19 cellular contexts compared by ENCODE assay signal in the genomic region with DNA sequence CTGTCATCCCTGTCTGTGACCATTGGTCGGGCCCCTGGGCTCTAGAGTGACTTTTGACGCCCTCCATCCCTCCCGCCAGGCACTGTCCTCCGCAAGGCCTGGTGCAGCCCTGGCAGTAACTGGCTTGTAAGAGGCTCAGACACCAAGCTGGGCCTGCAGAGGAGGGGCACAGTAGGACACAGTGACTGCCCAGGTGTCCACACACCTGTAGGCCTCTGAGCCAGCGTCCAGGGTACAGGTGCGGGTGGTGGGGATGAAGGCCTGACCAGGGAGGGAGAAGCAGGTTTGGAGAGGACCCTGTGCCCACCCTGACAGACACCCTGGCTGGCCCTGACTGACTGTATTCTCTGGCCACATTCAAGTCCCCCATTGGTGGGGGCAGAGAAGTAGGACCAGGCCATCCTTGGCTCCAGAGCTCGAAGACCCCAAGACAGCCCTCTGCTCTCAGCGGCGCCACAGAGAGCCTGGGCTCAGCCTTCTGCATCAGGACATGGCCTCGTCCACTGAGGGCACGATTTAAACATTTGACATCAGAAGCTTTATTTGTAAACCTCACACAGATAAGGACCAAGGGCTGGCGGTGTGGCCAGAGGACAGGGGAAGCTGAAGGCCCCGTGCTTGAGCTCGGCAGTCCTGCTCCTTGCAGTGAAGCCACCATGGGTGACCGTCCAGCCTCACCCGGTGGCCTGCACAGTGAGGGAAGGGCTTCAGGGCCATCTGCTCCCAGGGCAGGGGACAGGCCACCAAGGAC. TPM values are rescaled to one million over a fixed set of nuclear protein-coding genes. Genes with fewer than 3 reads are reported as not detected.
DNase-seq lines count a peak whose midpoint lies in the region; ATAC-seq and TF ChIP-seq lines count a peak whose summit lies in the region.
"Had no signal": no experiment of that assay in that cellular context is flagged by ENCODE, and none has a peak within 500 bp of the region (broad histone marks: within the 10 kb centered on the region; RNA-seq: fewer than 3 reads in every experiment).

No MANE protein-coding gene starts in this region.

- H3K36me3 ChIP-seq in BLaER1 (peaks cover 99% of the 10 kb centered on the region), parathyroid adenoma (ENCODE audit: control insufficient read depth, insufficient read depth, low read length) (no peaks in the 10 kb centered on the region), neural progenitor cell (no peaks in the 10 kb centered on the region)

- H3K27me3 ChIP-seq in BLaER1 (no peaks in the 10 kb centered on the region), parathyroid adenoma (ENCODE audit: control insufficient read depth, insufficient read depth, low read length) (no peaks in the 10 kb centered on the region), neural progenitor cell (no peaks in the 10 kb centered on the region)
- H3K27me3 ChIP-seq: cardiac muscle cell, foreskin keratinocyte had no signal

- peak overlapping the region; percentile 34; the same call in 1 of the 2 replicates for H3K9ac ChIP-seq in BLaER1
- H3K9ac ChIP-seq in parathyroid adenoma = no peak overlapping the region
- H3K9ac ChIP-seq in neural progenitor cell = no peak overlapping the region

- H3K36me3 Mint-ChIP-seq in neural progenitor cell = peaks cover 29% of the 10 kb centered on the region

- H3F3A ChIP-seq in neural progenitor cell (ENCODE audit: low read depth) = peaks cover 8% of the 10 kb centered on the region

- H3K79me2 ChIP-seq in parathyroid adenoma = no peaks in the 10 kb centered on the region
- no peaks in the 10 kb centered on the region for H3K79me2 ChIP-seq in neural progenitor cell (ENCODE audit: low read depth)

- H3K4me3 ChIP-seq in BLaER1 = no peak overlapping the region
- H3K4me3 ChIP-seq in parathyroid adenoma (ENCODE audit: low read depth, low read length) = no peak overlapping the region
- H3K4me3 ChIP-seq in neural progenitor cell = no peak overlapping the region
- H3K4me3 ChIP-seq: cardiac muscle cell, lung had no signal

- CTCF ChIA-PET in RWPE1 (lab: Yijun Ruan, JAX) = no interaction called here

- no peaks in the 10 kb centered on the region for H3K9me3 Mint-ChIP-seq in neural progenitor cell

- H3K4me2 ChIP-seq in BLaER1 (no peak overlapping the region), parathyroid adenoma (ENCODE audit: low read length) (no peak overlapping the region), neural progenitor cell (no peak overlapping the region)

- H4K20me1 ChIP-seq in BLaER1 = peaks cover 22% of the 10 kb centered on the region; the same call in 1 of the 2 replicates
- H4K20me1 ChIP-seq in neural progenitor cell (ENCODE audit: low read depth) = peaks cover 8% of the 10 kb centered on the region

- TF ChIP-seq CTCF in RWPE1 (conservative IDR thresholded peaks at IDR 0.05; ENCODE audit: low read depth) = no peak
- TF ChIP-seq CTCF in parathyroid adenoma (IDR thresholded peaks at IDR 0.05) = no peak
- TF ChIP-seq CTCF in neural progenitor cell (IDR thresholded peaks at IDR 0.05) = no peak
- no peak for TF ChIP-seq CTCF in GM10266 (IDR thresholded peaks at IDR 0.05; ENCODE audit: control insufficient read depth, insufficient read depth, low read depth, missing control alignments)

- H3K9me3 ChIP-seq in BLaER1 (no peaks in the 10 kb centered on the region), parathyroid adenoma (ENCODE audit: control insufficient read depth, low read length) (no peaks in the 10 kb centered on the region), neural progenitor cell (ENCODE audit: low read depth) (no peaks in the 10 kb centered on the region)

- peaks cover 9% of the 10 kb centered on the region for H3K27me3 Mint-ChIP-seq in neural progenitor cell (ENCODE audit: insufficient read depth, low read depth)

- ATAC-seq in esophagus mucosa (peak; percentile 5), GM18873 (IDR thresholded peaks at IDR 0.05; ENCODE audit: low FRiP score, unreplicated experiment) (no peak)
- ATAC-seq: foreskin keratinocyte had no signal

- H3K27ac Mint-ChIP-seq in neural progenitor cell = no peak overlapping the region

- H3K4me1 Mint-ChIP-seq in neural progenitor cell = peaks cover 14% of the 10 kb centered on the region

- H3K4me3 Mint-ChIP-seq in neural progenitor cell = no peak overlapping the region

- no peak overlapping the region for H3K27ac ChIP-seq in BLaER1
- H3K27ac ChIP-seq in RWPE1 = peak overlapping the region; percentile 5
- H3K27ac ChIP-seq in parathyroid adenoma = peak overlapping the region; percentile 24
- H3K27ac ChIP-seq in neural progenitor cell = no peak overlapping the region
- H3K27ac ChIP-seq: cardiac muscle cell, foreskin keratinocyte had no signal

- H2AFZ ChIP-seq in parathyroid adenoma (no peak overlapping the region), neural progenitor cell (replicated peaks) (no peak overlapping the region)

- H3K4me1 ChIP-seq in BLaER1 = peaks cover 44% of the 10 kb centered on the region
- peaks cover 46% of the 10 kb centered on the region for H3K4me1 ChIP-seq in parathyroid adenoma
- no peaks in the 10 kb centered on the region for H3K4me1 ChIP-seq in neural progenitor cell
- H3K4me1 ChIP-seq: foreskin keratinocyte had no signal

- POLR2A ChIA-PET in RWPE1 (lab: Yijun Ruan, JAX; ENCODE audit: low non-redundant PET) = no interaction called here

- no peak for DNase-seq in RWPE1 (ENCODE audit: low spot score)
- DNase-seq in neural progenitor cell (ENCODE audit: low spot score) = no peak
- DNase-seq in NCI-H345 treated with DMSO at 0.1 percent for 48 hours (lab: John Stamatoyannopoulos, UW; ENCODE audit: unreplicated experiment) = no peak
- no peak for DNase-seq in GM10266 (ENCODE audit: extremely low spot score)
- DNase-seq: activated naive CD4-positive, alpha-beta T cell treated with anti-CD3 and anti-CD28 coated beads, Interleukin-2, amount 50 U/mL, for 16 hours; DMS153; effector memory CD4-positive, alpha-beta T cell; foreskin keratinocyte; NCI-H1694; NCI-H226; SHP77 treated with DMSO at 0.1 percent for 48 hours; stimulated activated CD4-positive, alpha-beta T cell treated with anti-CD3 and anti-CD28 coated beads, Interleukin-4, amount 100 ng/mL, for 1 hour; T1000 had no signal

RNA-seq across cellular contexts. Expression of gene PPIL2, which starts 31.4 kb away (rescaled TPM):
- 31.3 TPM for total RNA-seq in esophagus mucosa
- total RNA-seq in neural progenitor cell (ENCODE audit: low replicate concordance) = 14.3 and 28.3 TPM in 2 replicates

RNA-seq across cellular contexts. Expression of gene YPEL1, which starts 38.4 kb away (rescaled TPM):
- total RNA-seq in esophagus mucosa (0.36 TPM), neural progenitor cell (ENCODE audit: low replicate concordance) (32.2 and 39.1 TPM in 2 replicates)
- total RNA-seq: foreskin keratinocyte had no signal

RNA-seq across cellular contexts. Expression of gene SDF2L1, which starts 55.1 kb away (rescaled TPM):
- 14.1 TPM for total RNA-seq in esophagus mucosa
- 4.3 and 16.6 TPM in 2 replicates for total RNA-seq in neural progenitor cell (ENCODE audit: low replicate concordance)

Comparison
In these comparisons a context has a peak if more than half of its experiments do, and no peak if none do; other contexts are left out.
1. H3K27ac ChIP-seq: peak in RWPE1 (single experiment) and parathyroid adenoma (single experiment); none in BLaER1 (single experiment) and neural progenitor cell (single experiment).
2. RNA of gene YPEL1, which starts 38.4 kb away (total RNA-seq): 32.2 to 39.1 TPM in neural progenitor cell; 0.36 TPM in esophagus mucosa (single experiment); every median in the first group is over 10 times any median in the second.